In genomic region chrX:48737940-48738339, GRCh38 we compare ENCODE assay signal across 8 cellular contexts. TPM values are rescaled to one million over a fixed set of nuclear protein-coding genes. Genes with fewer than 3 reads are reported as not detected.
DNase-seq lines count a peak whose midpoint lies in the region; ATAC-seq and TF ChIP-seq lines count a peak whose summit lies in the region.

No MANE protein-coding gene starts in this region.

- POLR2A ChIA-PET in GM10248 (lab: Yijun Ruan, JAX): no interaction called here

- peaks cover 24% of the 10 kb centered on the region for H3K4me1 Mint-ChIP-seq in brain

- H3K79me2 ChIP-seq in mesendoderm (ENCODE audit: control insufficient read depth, insufficient read depth, low read length): no peaks in the 10 kb centered on the region

- 36 to 49% methylated on average over 7 of the region's 7 CpGs for WGBS in heart right ventricle, 2 donors
- WGBS in mesendoderm (ENCODE audit: extremely low coverage, insufficient coverage, low lambda C conversion rate): no CpG with 5 or more reads among the region's 7 CpGs

- peak overlapping the region; percentile 90 to 99 (median 93) for H3K4me3 Mint-ChIP-seq in brain

- peaks cover 6% of the 10 kb centered on the region for H3K36me3 Mint-ChIP-seq in brain

- TF ChIP-seq CTCF in heart right ventricle (IDR thresholded peaks at IDR 0.05) (no peak), brain (conservative IDR thresholded peaks at IDR 0.05) (no peak), vagina (IDR thresholded peaks at IDR 0.05) (no peak), GM10248 (IDR thresholded peaks at IDR 0.05; ENCODE audit: control extremely low read depth, extremely low read depth, low read depth, missing control alignments) (no peak)

- peak overlapping the region; percentile 35 to 75 (median 68) for H3K4me3 ChIP-seq in heart right ventricle
- no peak overlapping the region for H3K4me3 ChIP-seq in mesendoderm (ENCODE audit: low read length)
- peak overlapping the region; percentile 45 to 66 for H3K4me3 ChIP-seq in vagina

- peak overlapping the region; percentile 92 for H3K56ac ChIP-seq in mesendoderm (ENCODE audit: low read length)

- H3K9me3 Mint-ChIP-seq in brain: peaks cover 0 to 16% (median 0%) of the 10 kb centered on the region in 5 experiments

- TF ChIP-seq POLR2A in vagina (IDR thresholded peaks at IDR 0.05): no peak

- H4K5ac ChIP-seq in mesendoderm (ENCODE audit: low read length): peak overlapping the region; percentile 33

- H3K4ac ChIP-seq in mesendoderm (ENCODE audit: low read depth, low read length): no peak overlapping the region

- DNase-seq in heart right ventricle (no peak), cardiac septum (ENCODE audit: low spot score) (no peak), mesendoderm (no peak), vagina (ENCODE audit: extremely low spot score in 2 of 2) (no peak), posterior vena cava (ENCODE audit: low spot score) (no peak), GM10248 (ENCODE audit: extremely low spot score) (no peak), NCI-H526 treated with DMSO at 0.1 percent for 48 hours (lab: John Stamatoyannopoulos, UW) (no peak)

- H2BK5ac ChIP-seq in mesendoderm (ENCODE audit: low read length): no peak overlapping the region

- peaks cover 0 to 14% (median 0%) of the 10 kb centered on the region in 9 donors for H3K4me1 ChIP-seq in heart right ventricle
- no peaks in the 10 kb centered on the region for H3K4me1 ChIP-seq in mesendoderm (ENCODE audit: control insufficient read depth, low read depth, low read length)
- no peaks in the 10 kb centered on the region for H3K4me1 ChIP-seq in vagina

- H3K27me3 Mint-ChIP-seq in brain: peaks cover 8% of the 10 kb centered on the region

- H3K18ac ChIP-seq in mesendoderm (ENCODE audit: low read length): no peak overlapping the region

- no peak overlapping the region for H3K23ac ChIP-seq in mesendoderm (ENCODE audit: low read length)

- no peak for ATAC-seq in heart right ventricle

- H3K4me2 ChIP-seq in mesendoderm (ENCODE audit: low read length): peak overlapping the region; percentile 70

- CTCF ChIA-PET in GM10248 (lab: Yijun Ruan, JAX): no interaction called here

- peak overlapping the region; percentile 73 to 95 (median 92) for H3K27ac ChIP-seq in heart right ventricle
- H3K27ac ChIP-seq in mesendoderm (ENCODE audit: low read depth, low read length): no peak overlapping the region
- H3K27ac ChIP-seq in vagina: peak overlapping the region; percentile 72

- intact Hi-C loops in heart right ventricle (cut with DNase I): loop anchor here in 5 of 10 donors (2.0 to 10.0 kb wide), 6 partner anchors 36 to 67 kb away; partner anchors contain the start of genes HDAC6 (in 2 of the 5) and SUV39H1 (in 1 of the 5)
- intact Hi-C loops in cardiac septum (cut with DNase I): loop anchor here (2.0 to 5.0 kb wide), 3 partner anchors 41 to 174 kb away; partner anchors contain the start of genes HDAC6, SLC35A2 and SUV39H1
- intact Hi-C loops in vagina (cut with DNase I): no loop called here
- intact Hi-C loops in posterior vena cava (cut with DNase I): no loop called here

- H3K79me1 ChIP-seq in mesendoderm (ENCODE audit: low read length): no peaks in the 10 kb centered on the region

- no peaks in the 10 kb centered on the region for H3K9me3 ChIP-seq in heart right ventricle
- H3K9me3 ChIP-seq in vagina: no peaks in the 10 kb centered on the region

- no peak overlapping the region for H2BK120ac ChIP-seq in mesendoderm (ENCODE audit: low read depth, low read length)

- peak overlapping the region; percentile 81 for H3K9ac ChIP-seq in mesendoderm (ENCODE audit: low read length)

- H3K27me3 ChIP-seq in heart right ventricle: no peaks in the 10 kb centered on the region
- no peaks in the 10 kb centered on the region for H3K27me3 ChIP-seq in mesendoderm (ENCODE audit: insufficient read depth, low read length, poor library complexity)
- H3K27me3 ChIP-seq in vagina: no peaks in the 10 kb centered on the region

- peak overlapping the region; percentile 98 to 100 (median 100) for H3K27ac Mint-ChIP-seq in brain

- H4K8ac ChIP-seq in mesendoderm (ENCODE audit: low read depth, low read length): no peak overlapping the region

- H3K36me3 ChIP-seq in heart right ventricle (no peaks in the 10 kb centered on the region), mesendoderm (ENCODE audit: control insufficient read depth, insufficient read depth, low read length) (no peaks in the 10 kb centered on the region), vagina (no peaks in the 10 kb centered on the region)

- no peak overlapping the region for H2BK15ac ChIP-seq in mesendoderm (replicated peaks; ENCODE audit: low read depth)

- no peak overlapping the region for H2AK5ac ChIP-seq in mesendoderm (ENCODE audit: low read length)

RNA-seq across cellular contexts. Expression of gene GLOD5, which starts 23.6 kb away (rescaled TPM):
- total RNA-seq in heart right ventricle (not detected), cardiac septum (not detected), vagina (not detected), posterior vena cava (not detected)
- polyA plus RNA-seq in heart right ventricle (not detected), brain (ENCODE audit: insufficient read depth, low read depth, low replicate concordance) (1.2 TPM)
- 0.21 TPM for polyA plus RNA-seq in mesendoderm (2013, experiment 1 of 2)
- polyA plus RNA-seq in mesendoderm (2013, experiment 2 of 2): 0.13 TPM

RNA-seq across cellular contexts. Expression of gene SUV39H1, which starts 41.4 kb away (rescaled TPM):
- total RNA-seq in heart right ventricle (1 to 10 TPM; 2.2 to 5.6 (median 3.1) TPM), cardiac septum (2.5 TPM), vagina (2.2 TPM), posterior vena cava (1 to 10 TPM; 3.8 to 4.5 TPM)
- polyA plus RNA-seq in heart right ventricle (1 to 10 TPM; 1.4 to 4.6 TPM), brain (ENCODE audit: insufficient read depth, low read depth, low replicate concordance) (10.1 TPM)
- 9.0 TPM for polyA plus RNA-seq in mesendoderm (2013, experiment 1 of 2)
- polyA plus RNA-seq in mesendoderm (2013, experiment 2 of 2): 8.4 TPM

RNA-seq across cellular contexts. Expression of gene GATA1, which starts 48.5 kb away (rescaled TPM):
- total RNA-seq in heart right ventricle (under 1 TPM in 2 of 10 donors, not detected in 8; 0.23 to 0.25 TPM), cardiac septum (not detected), vagina (1.2 TPM), posterior vena cava (under 1 TPM in 1 of 2 donors, not detected in 1; 0.42 TPM)
- polyA plus RNA-seq in heart right ventricle (under 1 TPM in 1 of 2 donors, not detected in 1; 0.07 TPM), brain (ENCODE audit: insufficient read depth, low read depth, low replicate concordance) (not detected)
- polyA plus RNA-seq in mesendoderm (2013, experiment 1 of 2): not detected
- not detected for polyA plus RNA-seq in mesendoderm (2013, experiment 2 of 2)

RNA-seq across cellular contexts. Expression of gene WAS, which starts 54.3 kb away (rescaled TPM):
- total RNA-seq in heart right ventricle: 10 to 100 TPM in 1 of 10 donors, 1 to 10 TPM in 8, under 1 TPM in 1; 0.86 to 14.3 (median 1.7) TPM
- 1 to 10 TPM; 1.9 TPM for polyA plus RNA-seq in heart right ventricle
- total RNA-seq in cardiac septum: 2.8 TPM
- polyA plus RNA-seq in brain (ENCODE audit: insufficient read depth, low read depth, low replicate concordance): 2.9 TPM
- 0.14 TPM for polyA plus RNA-seq in mesendoderm (2013, experiment 1 of 2)
- polyA plus RNA-seq in mesendoderm (2013, experiment 2 of 2): 0.28 TPM
- total RNA-seq in vagina: 4.4 TPM
- total RNA-seq in posterior vena cava: 10 to 100 TPM in 1 of 2 donors, 1 to 10 TPM in 1; 7.3 to 12.2 TPM
